9 cellular contexts compared by ENCODE assay signal in genomic region chr9:96020300-96020821, GRCh38.
DNase-seq lines count a peak whose midpoint lies in the region; ATAC-seq and TF ChIP-seq lines count a peak whose summit lies in the region.
"Had no signal": no experiment of that assay in that cellular context is flagged by ENCODE, and none has a peak within 500 bp of the region (broad histone marks: within the 10 kb centered on the region; RNA-seq: fewer than 3 reads in every experiment).

No MANE protein-coding gene starts in this region.

- H3K27ac ChIP-seq in tibial nerve: peak overlapping the region; percentile 75 to 90 (median 85)

- H3K4me3 Mint-ChIP-seq in activated naive CD4-positive, alpha-beta T cell treated with anti-CD3 and anti-CD28 coated beads, Interleukin-2, amount 50 U/mL, for 24 hours: peak overlapping the region; percentile 88
- peak overlapping the region; percentile 85 for H3K4me3 Mint-ChIP-seq in central memory CD8-positive, alpha-beta T cell
- H3K4me3 Mint-ChIP-seq in mesothelial cell of epicardium: peak overlapping the region; percentile 75

- DNase-seq in activated naive CD4-positive, alpha-beta T cell (lab: John Stamatoyannopoulos, UW): no peak
- no peak for DNase-seq in central memory CD8-positive, alpha-beta T cell (ENCODE audit: low spot score in 2 of 2)
- DNase-seq in mesothelial cell of epicardium (ENCODE audit: low spot score in 2 of 2, unreplicated experiment in 2 of 2) (no peak), tibial nerve (ENCODE audit: low spot score in 2 of 2) (no peak), DMS 273 (lab: John Stamatoyannopoulos, UW; ENCODE audit: unreplicated experiment) (no peak), NCI-H1694 (lab: John Stamatoyannopoulos, UW) (no peak)
- DNase-seq: DMS79 had no signal

- peaks cover 0 to 10% (median 0%) of the 10 kb centered on the region in 3 donors for H3K36me3 ChIP-seq in tibial nerve

- H3K27me3 Mint-ChIP-seq in activated naive CD4-positive, alpha-beta T cell treated with anti-CD3 and anti-CD28 coated beads, Interleukin-2, amount 50 U/mL, for 24 hours: no peaks in the 10 kb centered on the region
- H3K27me3 Mint-ChIP-seq in central memory CD8-positive, alpha-beta T cell: peaks cover 48% of the 10 kb centered on the region
- peaks cover 57% of the 10 kb centered on the region for H3K27me3 Mint-ChIP-seq in mesothelial cell of epicardium (ENCODE audit: low read depth)

- ATAC-seq in central memory CD8-positive, alpha-beta T cell (replicated peaks; ENCODE audit: extremely low read depth, poor library complexity, severe bottlenecking): no peak
- no peak for ATAC-seq in HG02610 (IDR thresholded peaks at IDR 0.05; ENCODE audit: unreplicated experiment)

- no peaks in the 10 kb centered on the region for H3K9me3 Mint-ChIP-seq in activated naive CD4-positive, alpha-beta T cell treated with anti-CD3 and anti-CD28 coated beads, Interleukin-2, amount 50 U/mL, for 24 hours
- no peaks in the 10 kb centered on the region for H3K9me3 Mint-ChIP-seq in central memory CD8-positive, alpha-beta T cell
- no peaks in the 10 kb centered on the region for H3K9me3 Mint-ChIP-seq in mesothelial cell of epicardium

- no peak for TF ChIP-seq EP300 in tibial nerve (IDR thresholded peaks at IDR 0.05)

- WGBS in tibial nerve, 2 donors: 40 to 49% methylated on average over 13 of the region's 13 CpGs

- H3K36me3 Mint-ChIP-seq in activated naive CD4-positive, alpha-beta T cell treated with anti-CD3 and anti-CD28 coated beads, Interleukin-2, amount 50 U/mL, for 24 hours: no peaks in the 10 kb centered on the region
- peaks cover 8% of the 10 kb centered on the region for H3K36me3 Mint-ChIP-seq in central memory CD8-positive, alpha-beta T cell (ENCODE audit: insufficient read depth)
- peaks cover 6% of the 10 kb centered on the region for H3K36me3 Mint-ChIP-seq in mesothelial cell of epicardium

- peaks cover 0 to 30% (median 12%) of the 10 kb centered on the region in 4 donors for H3K4me1 ChIP-seq in tibial nerve

- H3K27me3 ChIP-seq in tibial nerve: peaks cover 0 to 15% of the 10 kb centered on the region in 2 donors

- H3K27ac Mint-ChIP-seq in activated naive CD4-positive, alpha-beta T cell treated with anti-CD3 and anti-CD28 coated beads, Interleukin-2, amount 50 U/mL, for 24 hours: peak overlapping the region; percentile 77
- peak overlapping the region; percentile 67 for H3K27ac Mint-ChIP-seq in central memory CD8-positive, alpha-beta T cell (ENCODE audit: low read depth)
- no peak overlapping the region for H3K27ac Mint-ChIP-seq in mesothelial cell of epicardium

- H3K9me3 ChIP-seq in tibial nerve: no peaks in the 10 kb centered on the region

- peaks cover 64% of the 10 kb centered on the region for H3K4me1 Mint-ChIP-seq in activated naive CD4-positive, alpha-beta T cell treated with anti-CD3 and anti-CD28 coated beads, Interleukin-2, amount 50 U/mL, for 24 hours
- H3K4me1 Mint-ChIP-seq in central memory CD8-positive, alpha-beta T cell: peaks cover 61% of the 10 kb centered on the region
- H3K4me1 Mint-ChIP-seq in mesothelial cell of epicardium: peaks cover 17% of the 10 kb centered on the region

- TF ChIP-seq POLR2A in tibial nerve (IDR thresholded peaks at IDR 0.05): no peak

- H3K4me3 ChIP-seq in tibial nerve: peak overlapping the region; percentile 43 to 70 (median 60)

- TF ChIP-seq CTCF in mesothelial cell of epicardium (IDR thresholded peaks at IDR 0.05; ENCODE audit: unreplicated experiment): no peak
- no peak for TF ChIP-seq CTCF in tibial nerve (IDR thresholded peaks at IDR 0.05)
